In genomic region chr3:196499807-196500524, GRCh38 we compare ENCODE assay signal across 8 cellular contexts. TPM values are rescaled to one million over a fixed set of nuclear protein-coding genes. Genes with fewer than 3 reads are reported as not detected.
DNase-seq lines count a peak whose midpoint lies in the region; ATAC-seq and TF ChIP-seq lines count a peak whose summit lies in the region.

No MANE protein-coding gene starts in this region.

- ATAC-seq in HG03135 (IDR thresholded peaks at IDR 0.05; ENCODE audit: unreplicated experiment) (no peak), GM19023 (IDR thresholded peaks at IDR 0.05; ENCODE audit: unreplicated experiment) (no peak)

- H3K4me3 Mint-ChIP-seq in CD14-positive monocyte, result peak overlapping the region; percentile 99
- H3K4me3 Mint-ChIP-seq in dendritic cell treated with granulocyte-macrophage colony-stimulating factor and Interleukin-4, amounts not matched to agents 40 ng/mL and 50 ng/mL, for 4 days, result peak overlapping the region; percentile 89
- H3K4me3 Mint-ChIP-seq in neural crest cell, result peak overlapping the region; percentile 99

- intact Hi-C loops in CD14-positive monocyte (cut with micrococcal nuclease), result loop anchor here in 1 of 2 donors (5.0 kb wide), 1 partner anchor 68 kb away; the partner anchor contains the start of gene UBXN7
- intact Hi-C loops in dendritic cell treated with granulocyte-macrophage colony-stimulating factor and Interleukin-4, amounts not matched to agents 40 ng/mL and 50 ng/mL, for 4 days (cut with micrococcal nuclease), result no loop called here

- H3K9me3 Mint-ChIP-seq in CD14-positive monocyte (no peaks in the 10 kb centered on the region), neural crest cell (no peaks in the 10 kb centered on the region)
- no peaks in the 10 kb centered on the region for H3K9me3 Mint-ChIP-seq in dendritic cell treated with granulocyte-macrophage colony-stimulating factor and Interleukin-4, amounts not matched to agents 40 ng/mL and 50 ng/mL, for 4 days

- DNase-seq in CD14-positive monocyte (ENCODE audit: low spot score) (no peak), NCI-H526 (lab: John Stamatoyannopoulos, UW) (peak; percentile 34 to 71), neural crest cell (ENCODE audit: low read depth, low spot score) (no peak), activated gamma-delta T cell (lab: John Stamatoyannopoulos, UW) (no peak), CD1c-positive myeloid dendritic cell (ENCODE audit: extremely low spot score) (no peak)

- peaks cover 27 to 41% of the 10 kb centered on the region in 2 donors for H3K36me3 Mint-ChIP-seq in CD14-positive monocyte
- peaks cover 68% of the 10 kb centered on the region for H3K36me3 Mint-ChIP-seq in dendritic cell treated with granulocyte-macrophage colony-stimulating factor and Interleukin-4, amounts not matched to agents 40 ng/mL and 50 ng/mL, for 4 days (ENCODE audit: low read depth)
- H3K36me3 Mint-ChIP-seq in neural crest cell (ENCODE audit: low read depth), result peaks cover 7% of the 10 kb centered on the region

- H3K27ac Mint-ChIP-seq in CD14-positive monocyte, result peak overlapping the region in 6 of 7 donors; percentile 26 to 96 (median 89)
- H3K27ac Mint-ChIP-seq in dendritic cell treated with granulocyte-macrophage colony-stimulating factor and Interleukin-4, amounts not matched to agents 40 ng/mL and 50 ng/mL, for 4 days, result peak overlapping the region; percentile 93
- H3K27ac Mint-ChIP-seq in neural crest cell (ENCODE audit: unreplicated experiment), result peak overlapping the region; percentile 81

- no peak for TF ChIP-seq CTCF in CD14-positive monocyte (IDR thresholded peaks at IDR 0.05)
- TF ChIP-seq CTCF in neural crest cell (conservative IDR thresholded peaks at IDR 0.05), result no peak

- H3K4me1 Mint-ChIP-seq in CD14-positive monocyte (peaks cover 40% of the 10 kb centered on the region), neural crest cell (peaks cover 30% of the 10 kb centered on the region)
- peaks cover 44% of the 10 kb centered on the region for H3K4me1 Mint-ChIP-seq in dendritic cell treated with granulocyte-macrophage colony-stimulating factor and Interleukin-4, amounts not matched to agents 40 ng/mL and 50 ng/mL, for 4 days (ENCODE audit: low read depth)

- H3K27me3 Mint-ChIP-seq in CD14-positive monocyte (ENCODE audit: low read depth in 3 of 3), result peaks cover 0 to 1% (median 0%) of the 10 kb centered on the region in 3 donors
- no peaks in the 10 kb centered on the region for H3K27me3 Mint-ChIP-seq in dendritic cell treated with granulocyte-macrophage colony-stimulating factor and Interleukin-4, amounts not matched to agents 40 ng/mL and 50 ng/mL, for 4 days
- H3K27me3 Mint-ChIP-seq in neural crest cell (ENCODE audit: low read depth), result no peaks in the 10 kb centered on the region

RNA-seq across cellular contexts. Expression of gene RNF168, which starts 3.6 kb away (rescaled TPM):
- polyA plus RNA-seq in CD14-positive monocyte, result 1 to 10 TPM; 4.4 to 6.7 TPM
- 40.7 and 44.6 TPM in 2 replicates for total RNA-seq in neural crest cell

RNA-seq across cellular contexts. Expression of gene SMCO1, which starts 15.2 kb away (rescaled TPM):
- polyA plus RNA-seq in CD14-positive monocyte, result not detected
- not detected in 2 replicates for total RNA-seq in neural crest cell

Comparison
In these comparisons a context has a peak if more than half of its experiments do, and no peak if none do; other contexts are left out.
1. DNase-seq: peak in NCI-H526 (2 of 2); none in CD14-positive monocyte (single experiment), neural crest cell (single experiment), activated gamma-delta T cell (single experiment) and CD1c-positive myeloid dendritic cell (single experiment).
2. Peak in every context shown above with its lines, with median percentiles within 50 percentile points of each other: H3K27ac Mint-ChIP-seq and H3K4me3 Mint-ChIP-seq.